8 cellular contexts compared by ENCODE assay signal in genomic region chr14:105087963-105088811, GRCh38. TPM values are rescaled to one million over a fixed set of nuclear protein-coding genes. Genes with fewer than 3 reads are reported as not detected.
DNase-seq lines count a peak whose midpoint lies in the region; ATAC-seq, FAIRE-seq and TF ChIP-seq lines count a peak whose summit lies in the region.

No MANE protein-coding gene starts in this region.

- H3K9me3 Mint-ChIP-seq in IgD-negative memory B cell (no peaks in the 10 kb centered on the region), MCF 10A (ENCODE audit: unreplicated experiment) (no peaks in the 10 kb centered on the region)

- H3K27ac Mint-ChIP-seq in IgD-negative memory B cell: peak overlapping the region in 2 of 3 donors; percentile 31 to 83
- no peak overlapping the region for H3K27ac Mint-ChIP-seq in MCF 10A (ENCODE audit: low read depth, unreplicated experiment)

- H3K27me3 Mint-ChIP-seq in IgD-negative memory B cell (peaks cover 4% of the 10 kb centered on the region), MCF 10A (ENCODE audit: insufficient read depth, unreplicated experiment) (peaks cover 14% of the 10 kb centered on the region)

- H3K4me1 Mint-ChIP-seq in IgD-negative memory B cell (peaks cover 0 to 2% (median 1%) of the 10 kb centered on the region in 3 donors), MCF 10A (ENCODE audit: insufficient read depth, unreplicated experiment) (peaks cover 24% of the 10 kb centered on the region)

- CTCF ChIA-PET in MCF 10A (lab: Yijun Ruan, JAX): interaction anchor here (0.7 to 2.2 kb wide), 6 partner anchors 9 to 263 kb away, joined by 3 to 12 read pairs (median 4); no protein-coding TSS in a partner anchor

- in situ Hi-C loops in KBM-7 (cut with MboI; ENCODE audit: low pct_unique_long_range_greater_than_20kb, low sequenced_read_pairs): no loop called here

- H4K20me1 ChIP-seq in BLaER1: peaks cover 78% of the 10 kb centered on the region

- H3K9ac ChIP-seq in BLaER1: peak overlapping the region; percentile 65

- H3K4me3 Mint-ChIP-seq in IgD-negative memory B cell: peak overlapping the region in 3 of 4 donors; percentile 77 to 87 (median 78)
- peak overlapping the region; percentile 77 for H3K4me3 Mint-ChIP-seq in MCF 10A (ENCODE audit: unreplicated experiment)

- no peak for FAIRE-seq in urothelium cell line (lab: Jason Lieb, UNC)

- H3K9me3 ChIP-seq in BLaER1: no peaks in the 10 kb centered on the region

- no peak for ATAC-seq in left colon

- POLR2A ChIA-PET in MCF 10A (lab: Yijun Ruan, JAX): interaction anchor here (0.6 to 6.6 kb wide), 19 partner anchors 9 to 402 kb away, joined by 3 to 79 read pairs (median 4); partner anchors contain the start of genes BRF1, CDCA4, CEP170B and JAG2

- H3K4me2 ChIP-seq in BLaER1: peak overlapping the region; percentile 97

- no TSS peak for BruUV-seq in MCF 10A (replicated peaks; lab: Mats Ljungman, UMichigan)

- H3K36me3 ChIP-seq in BLaER1: no peaks in the 10 kb centered on the region

- no peak overlapping the region for H3K27ac ChIP-seq in BLaER1

- intact Hi-C loops in MCF 10A (cut with micrococcal nuclease) (loop anchor here (2.0 kb wide), 1 partner anchor 115 kb away; no protein-coding TSS in a partner anchor), left colon (cut with DNase I, micrococcal nuclease) (no loop called here)

- TF ChIP-seq CTCF in MCF 10A (IDR thresholded peaks at IDR 0.05; ENCODE audit: unreplicated experiment): no peak

- H3K4me1 ChIP-seq in BLaER1: peaks cover 89% of the 10 kb centered on the region

- DNase-seq in MCF 10A (ENCODE audit: unreplicated experiment) (peak; percentile 90), left kidney (ENCODE audit: low read depth, low spot score) (peak; percentile 71), urothelium cell line (ENCODE audit: low spot score) (peak; percentile 58), KBM-7 (no peak), left colon (no peak), GDM1 (lab: John Stamatoyannopoulos, UW) (no peak)

- H3K4me3 ChIP-seq in BLaER1: peak overlapping the region; percentile 66

- no peaks in the 10 kb centered on the region for H3K36me3 Mint-ChIP-seq in IgD-negative memory B cell
- H3K36me3 Mint-ChIP-seq in MCF 10A (ENCODE audit: insufficient read depth, unreplicated experiment): peaks cover 34% of the 10 kb centered on the region

- H3K27me3 ChIP-seq in BLaER1: peaks cover 21% of the 10 kb centered on the region

RNA-seq across cellular contexts. Expression of gene GPR132, which starts 23.0 kb away (rescaled TPM):
- 37.2 TPM for polyA plus RNA-seq in IgD-negative memory B cell
- total RNA-seq in MCF 10A (2022) (0.42 TPM in 1 of 2 replicates, not detected in the other), left colon (1 to 10 TPM in 1 of 2 donors, under 1 TPM in 1; 0.73 to 3.4 TPM)

Comparison
In these comparisons a context has a peak if more than half of its experiments do, and no peak if none do; other contexts are left out.
1. DNase-seq: peak in MCF 10A (single experiment), left kidney (single experiment) and urothelium cell line (single experiment); none in KBM-7 (single experiment), left colon (0 of 2) and GDM1 (single experiment).